Comparison of ENCODE assay signal across 1 cellular context in the genomic region with DNA sequence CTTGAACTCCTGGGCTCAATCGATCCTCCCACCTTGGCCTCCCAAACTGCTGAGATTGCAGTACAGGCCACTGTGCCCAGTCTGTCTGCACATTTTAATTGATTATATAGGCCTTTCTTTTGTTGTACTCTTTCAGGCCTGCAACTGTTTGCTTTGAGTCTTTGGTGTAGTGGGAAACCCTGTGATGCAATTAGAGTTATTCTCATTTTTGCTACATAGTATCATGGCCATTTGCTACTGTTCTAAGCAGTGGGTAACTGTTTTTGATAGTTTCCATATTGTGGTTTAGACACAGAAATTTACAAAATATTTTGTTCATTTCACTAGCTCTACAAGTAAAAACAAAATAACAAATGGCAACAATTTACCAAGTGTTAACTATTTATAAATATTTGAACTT.
TF ChIP-seq lines count a peak whose summit lies in the region.

No MANE protein-coding gene starts in this region.

TF ChIP-seq in IMR-90, 13 proteins besides CTCF, POLR2A, EP300 and RAD21 (continued from another document):
- TF ChIP-seq, protein P1, sequence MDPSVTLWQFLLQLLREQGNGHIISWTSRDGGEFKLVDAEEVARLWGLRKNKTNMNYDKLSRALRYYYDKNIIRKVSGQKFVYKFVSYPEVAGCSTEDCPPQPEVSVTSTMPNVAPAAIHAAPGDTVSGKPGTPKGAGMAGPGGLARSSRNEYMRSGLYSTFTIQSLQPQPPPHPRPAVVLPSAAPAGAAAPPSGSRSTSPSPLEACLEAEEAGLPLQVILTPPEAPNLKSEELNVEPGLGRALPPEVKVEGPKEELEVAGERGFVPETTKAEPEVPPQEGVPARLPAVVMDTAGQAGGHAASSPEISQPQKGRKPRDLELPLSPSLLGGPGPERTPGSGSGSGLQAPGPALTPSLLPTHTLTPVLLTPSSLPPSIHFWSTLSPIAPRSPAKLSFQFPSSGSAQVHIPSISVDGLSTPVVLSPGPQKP (IDR thresholded peaks at IDR 0.05; ENCODE audit: borderline replicate concordance, low read depth, low read length), result no peak
- no peak for TF ChIP-seq BHLHE40 (IDR thresholded peaks at IDR 0.05; ENCODE audit: low read depth, low read length)
- no peak for TF ChIP-seq RCOR1 (IDR thresholded peaks at IDR 0.05; ENCODE audit: insufficient replicate concordance, low read length)
